Comparison of ENCODE assay signal across 17 cellular contexts in the genomic region with DNA sequence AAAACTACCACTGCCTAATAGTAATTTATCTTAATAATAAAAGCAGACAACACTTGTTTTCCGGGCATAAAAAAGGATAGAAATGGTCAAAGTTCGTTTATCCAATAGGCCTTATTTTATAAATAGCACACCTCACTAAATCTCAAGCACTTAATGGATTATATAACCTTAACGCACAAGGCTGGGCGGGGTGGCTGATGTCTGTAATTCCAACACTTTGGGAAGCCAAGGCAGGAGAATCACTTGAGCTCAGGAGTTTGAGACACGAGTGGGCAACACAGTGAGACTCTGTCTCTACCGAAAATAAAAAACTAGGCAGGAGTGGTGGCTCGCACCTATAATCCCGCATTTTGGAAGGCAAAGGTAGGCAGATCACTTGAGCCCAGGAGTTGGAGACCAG. TPM values are rescaled to one million over a fixed set of nuclear protein-coding genes. Genes with fewer than 3 reads are reported as not detected.
A peak's percentile ranks its signal among the peaks of the same experiment; 100 is the strongest.
DNase-seq lines count a peak whose midpoint lies in the region; ATAC-seq and TF ChIP-seq lines count a peak whose summit lies in the region.
"Had no signal": no experiment of that assay in that cellular context is flagged by ENCODE, and none has a peak within 500 bp of the region (broad histone marks: within the 10 kb centered on the region; RNA-seq: fewer than 3 reads in every experiment).

No MANE protein-coding gene starts in this region.

- no peak for ATAC-seq in gastrocnemius medialis
- ATAC-seq: CD8-positive, alpha-beta T cell; HCT116 had no signal

- H3K4me3 Mint-ChIP-seq in activated T-helper 2 cell treated with anti-CD3 and anti-CD28 coated beads, Interferon-gamma antibody, Interleukin-2, Interleukin-4, amounts not matched to agents 10 μg/mL and 5 μg/mL and 100 μg/mL, durations not matched to agents 14 hours and 24 hours and 36 hours (ENCODE audit: low read depth), result no peak overlapping the region
- H3K4me3 Mint-ChIP-seq: CD8-positive, alpha-beta T cell; HFFc6 had no signal

- H3K27me3 ChIP-seq in layer of hippocampus (ENCODE audit: control insufficient read depth, insufficient read depth, low read length) (no peaks in the 10 kb centered on the region), gastrocnemius medialis (no peaks in the 10 kb centered on the region), thyroid gland (no peaks in the 10 kb centered on the region), prostate gland (replicated peaks; ENCODE audit: insufficient read depth) (no peaks in the 10 kb centered on the region)
- H3K27me3 ChIP-seq: BLaER1 had no signal

- no peak overlapping the region for H3K27ac Mint-ChIP-seq in activated T-helper 2 cell treated with anti-CD3 and anti-CD28 coated beads, Interferon-gamma antibody, Interleukin-2, Interleukin-4, amounts not matched to agents 10 μg/mL and 5 μg/mL and 100 μg/mL, durations not matched to agents 14 hours and 24 hours and 36 hours
- H3K27ac Mint-ChIP-seq: CD8-positive, alpha-beta T cell; HFFc6 had no signal

- H3K27ac ChIP-seq in C4-2B (peak overlapping the region; percentile 71), layer of hippocampus (ENCODE audit: low read depth, low read length) (peak overlapping the region; percentile 1), gastrocnemius medialis (peak overlapping the region in 3 of 4 donors; percentile 32 to 58 (median 47)), thyroid gland (peak overlapping the region in 2 of 3 donors; percentile 11 to 20), prostate gland (no peak overlapping the region)
- H3K27ac ChIP-seq: BLaER1 had no signal

- H3K27me3 Mint-ChIP-seq in activated T-helper 2 cell treated with anti-CD3 and anti-CD28 coated beads, Interferon-gamma antibody, Interleukin-2, Interleukin-4, amounts not matched to agents 10 μg/mL and 5 μg/mL and 100 μg/mL, durations not matched to agents 14 hours and 24 hours and 36 hours (ENCODE audit: low read depth), result no peaks in the 10 kb centered on the region

- H3K9me3 ChIP-seq in gastrocnemius medialis (no peaks in the 10 kb centered on the region), thyroid gland (no peaks in the 10 kb centered on the region), prostate gland (no peaks in the 10 kb centered on the region)
- H3K9me3 ChIP-seq: BLaER1 had no signal

- TF ChIP-seq POLR2A in gastrocnemius medialis (IDR thresholded peaks at IDR 0.05), result no peak
- no peak for TF ChIP-seq POLR2A in thyroid gland (IDR thresholded peaks at IDR 0.05)
- TF ChIP-seq POLR2A in prostate gland (IDR thresholded peaks at IDR 0.05), result no peak

- no peaks in the 10 kb centered on the region for H3K9me3 Mint-ChIP-seq in activated T-helper 2 cell treated with anti-CD3 and anti-CD28 coated beads, Interferon-gamma antibody, Interleukin-2, Interleukin-4, amounts not matched to agents 10 μg/mL and 5 μg/mL and 100 μg/mL, durations not matched to agents 14 hours and 24 hours and 36 hours
- H3K9me3 Mint-ChIP-seq: CD8-positive, alpha-beta T cell; HFFc6 had no signal

- H3K36me3 ChIP-seq in gastrocnemius medialis (peaks cover 0 to 4% of the 10 kb centered on the region in 2 donors), thyroid gland (peaks cover 0 to 4% of the 10 kb centered on the region in 2 donors), prostate gland (no peaks in the 10 kb centered on the region)

- TF ChIP-seq CTCF in C4-2B (conservative IDR thresholded peaks at IDR 0.05), result no peak
- no peak for TF ChIP-seq CTCF in gastrocnemius medialis (IDR thresholded peaks at IDR 0.05 in 4 of 5, conservative IDR thresholded peaks at IDR 0.05 in 1 of 5)
- TF ChIP-seq CTCF in thyroid gland (IDR thresholded peaks at IDR 0.05), result no peak
- no peak for TF ChIP-seq CTCF in prostate gland (IDR thresholded peaks at IDR 0.05)

- in situ Hi-C loops in gastrocnemius medialis (cut with MboI; ENCODE audit: low sequenced_read_pairs in 4 of 4), result no loop called here

- peaks cover 19% of the 10 kb centered on the region for H3K4me1 Mint-ChIP-seq in activated T-helper 2 cell treated with anti-CD3 and anti-CD28 coated beads, Interferon-gamma antibody, Interleukin-2, Interleukin-4, amounts not matched to agents 10 μg/mL and 5 μg/mL and 100 μg/mL, durations not matched to agents 14 hours and 24 hours and 36 hours (ENCODE audit: low read depth)

- 82 to 83% methylated on average over 8 of the region's 8 CpGs for WGBS in thyroid gland, 2 donors
- WGBS in prostate gland, result 95% methylated on average over 8 of the region's 8 CpGs

- H3K4me1 ChIP-seq in gastrocnemius medialis (peaks cover 29 to 33% of the 10 kb centered on the region in 2 donors), thyroid gland (peaks cover 11 to 14% of the 10 kb centered on the region in 2 donors), prostate gland (replicated peaks) (no peaks in the 10 kb centered on the region)
- H3K4me1 ChIP-seq: BLaER1 had no signal

- DNase-seq in gastrocnemius medialis (no peak), thyroid gland (no peak), prostate gland (ENCODE audit: low spot score) (no peak), NCI-H345 treated with DMSO at 0.1 percent for 48 hours (lab: John Stamatoyannopoulos, UW; ENCODE audit: unreplicated experiment) (no peak)
- DNase-seq in activated T-helper 2 cell treated with anti-CD3 and anti-CD28 coated beads, Interferon-gamma antibody, Interleukin-2, Interleukin-4, amounts not matched to agents 10 μg/mL and 5 μg/mL and 100 μg/mL, durations not matched to agents 14 hours and 24 hours and 36 hours (ENCODE audit: low spot score), result no peak
- DNase-seq: 8988T; Calu3; CD8-positive, alpha-beta T cell; DMS79 treated with DMSO at 0.1 percent for 48 hours; GF-D8; GOT3; H7; HFFc6 had no signal

- H3K4me3 ChIP-seq in gastrocnemius medialis, result no peak overlapping the region
- H3K4me3 ChIP-seq in thyroid gland (replicated peaks in 1 of 3), result no peak overlapping the region
- no peak overlapping the region for H3K4me3 ChIP-seq in prostate gland
- H3K4me3 ChIP-seq: BLaER1 had no signal

- peaks cover 56% of the 10 kb centered on the region for H3K36me3 Mint-ChIP-seq in activated T-helper 2 cell treated with anti-CD3 and anti-CD28 coated beads, Interferon-gamma antibody, Interleukin-2, Interleukin-4, amounts not matched to agents 10 μg/mL and 5 μg/mL and 100 μg/mL, durations not matched to agents 14 hours and 24 hours and 36 hours (ENCODE audit: low read depth)

- intact Hi-C loops in gastrocnemius medialis (cut with DNase I; ENCODE audit: low total_unique reads) (no loop called here), thyroid gland (cut with DNase I) (no loop called here), prostate gland (cut with DNase I) (no loop called here)
- intact Hi-C loops in activated T-helper 2 cell treated with anti-CD3 and anti-CD28 coated beads, Interferon-gamma antibody, Interleukin-2, Interleukin-4, amounts not matched to agents 10 μg/mL and 5 μg/mL and 100 μg/mL, durations not matched to agents 14 hours and 24 hours and 36 hours (cut with micrococcal nuclease), result no loop called here

RNA-seq across cellular contexts. Expression of a gene that starts 12.4 kb away (rescaled TPM):
- 10 to 100 TPM; 42.1 to 63.2 (median 43.5) TPM for total RNA-seq in gastrocnemius medialis
- total RNA-seq in thyroid gland, result 100 to 1,000 TPM in 3 of 4 donors, 10 to 100 TPM in 1; 68.9 to 110 (median 104) TPM
- 10 to 100 TPM; 28.3 to 81.1 TPM for total RNA-seq in prostate gland
- 64.2 and 66.0 TPM in 2 replicates for total RNA-seq in activated T-helper 2 cell treated with anti-CD3 and anti-CD28 coated beads, Interferon-gamma antibody, Interleukin-2, Interleukin-4, amounts not matched to agents 10 μg/mL and 5 μg/mL and 100 μg/mL, durations not matched to agents 14 hours and 24 hours and 36 hours

Comparison
In these comparisons a context has a peak if more than half of its experiments do, and no peak if none do; other contexts are left out.
1. H3K27ac ChIP-seq: peak in C4-2B (single experiment), layer of hippocampus (single experiment), gastrocnemius medialis (3 of 4) and thyroid gland (2 of 3); none in prostate gland (0 of 2).